ENCODE assay signal across 8 cellular contexts in genomic region chr15:90872481-90873184, GRCh38. TPM values are rescaled to one million over a fixed set of nuclear protein-coding genes. Genes with fewer than 3 reads are reported as not detected.
A peak's percentile ranks its signal among the peaks of the same experiment; 100 is the strongest.
DNase-seq lines count a peak whose midpoint lies in the region; ATAC-seq, FAIRE-seq and TF ChIP-seq lines count a peak whose summit lies in the region.

No MANE protein-coding gene starts in this region.

- no peaks in the 10 kb centered on the region for H3K27me3 Mint-ChIP-seq in naive thymus-derived CD4-positive, alpha-beta T cell

- no peaks in the 10 kb centered on the region for H3K27me3 ChIP-seq in naive thymus-derived CD4-positive, alpha-beta T cell (ENCODE audit: control insufficient read depth in 2 of 2, insufficient read depth in 2 of 2, low read length in 2 of 2)

- DNase-seq in DMS53 (lab: John Stamatoyannopoulos, UW) (peak; percentile 68), HK-2 (ENCODE audit: unreplicated experiment) (peak; percentile 42), erythroblast (lab: John Stamatoyannopoulos, UW) (peak; percentile 64 to 73), urothelium cell line (ENCODE audit: low spot score) (peak; percentile 62)
- DNase-seq in activated CD4-positive, alpha-beta T cell treated with anti-CD3 and anti-CD28 coated beads, Interleukin-2, amount 50 U/mL, for 1 hour = peak; percentile 25
- peak in 1 of 9 donors; percentile 70 for DNase-seq in naive thymus-derived CD4-positive, alpha-beta T cell

- peak overlapping the region; percentile 68 to 93 (median 86) for H3K27ac Mint-ChIP-seq in naive thymus-derived CD4-positive, alpha-beta T cell

- peak; percentile 71 for TF ChIP-seq POLR2A in erythroblast (IDR thresholded peaks at IDR 0.05; ENCODE audit: low read length)

- peaks cover 27% of the 10 kb centered on the region in 2 donors for H3K4me1 ChIP-seq in naive thymus-derived CD4-positive, alpha-beta T cell (ENCODE audit: control insufficient read depth in 2 of 2, insufficient read depth in 2 of 2, low read length in 2 of 2)

- peak overlapping the region; percentile 73 for H3K27ac ChIP-seq in naive thymus-derived CD4-positive, alpha-beta T cell (ENCODE audit: low read depth, low read length)

- no peak for FAIRE-seq in urothelium cell line (lab: Jason Lieb, UNC)

- peak overlapping the region; percentile 76 to 94 (median 85) for H3K4me3 Mint-ChIP-seq in naive thymus-derived CD4-positive, alpha-beta T cell

- intact Hi-C loops in naive thymus-derived CD4-positive, alpha-beta T cell (cut with micrococcal nuclease) = loop anchor here (2.0 to 5.0 kb wide), 3 partner anchors 58 to 225 kb away; partner anchors contain the start of gene BLM (in 1 of the 2)

- no peak for ATAC-seq in naive thymus-derived CD4-positive, alpha-beta T cell
- ATAC-seq in GM19397 (IDR thresholded peaks at IDR 0.05; ENCODE audit: unreplicated experiment) (no peak), GM19324 (IDR thresholded peaks at IDR 0.05; ENCODE audit: low FRiP score, unreplicated experiment) (no peak)

- peaks cover 0 to 21% (median 0%) of the 10 kb centered on the region in 3 experiments for H3K36me3 ChIP-seq in naive thymus-derived CD4-positive, alpha-beta T cell (ENCODE audit: control insufficient read depth in 2 of 3, insufficient read depth in 3 of 3, low read length in 3 of 3)

- CTCF ChIA-PET in naive thymus-derived CD4-positive, alpha-beta T cell (lab: Charles Lee) = no interaction called here

- peaks cover 0 to 59% (median 0%) of the 10 kb centered on the region in 5 donors for H3K36me3 Mint-ChIP-seq in naive thymus-derived CD4-positive, alpha-beta T cell

- H3K4me1 Mint-ChIP-seq in naive thymus-derived CD4-positive, alpha-beta T cell = peaks cover 22 to 74% (median 45%) of the 10 kb centered on the region in 7 donors

- H3K9me3 Mint-ChIP-seq in naive thymus-derived CD4-positive, alpha-beta T cell = no peaks in the 10 kb centered on the region

- POLR2A ChIA-PET in naive thymus-derived CD4-positive, alpha-beta T cell (lab: Charles Lee) = no interaction called here

- H3K9me3 ChIP-seq in naive thymus-derived CD4-positive, alpha-beta T cell (ENCODE audit: control insufficient read depth in 2 of 3, low read length in 3 of 3) = no peaks in the 10 kb centered on the region

- peak overlapping the region; percentile 60 for H3K4me3 ChIP-seq in naive thymus-derived CD4-positive, alpha-beta T cell (ENCODE audit: low read length)

RNA-seq across cellular contexts. Expression of gene FURIN, which starts 4.2 kb away (rescaled TPM):
- 100 to 1,000 TPM in 1 of 5 experiments, 10 to 100 TPM in 4; 31.8 to 516 (median 58.9) TPM for total RNA-seq in naive thymus-derived CD4-positive, alpha-beta T cell
- 1 to 10 TPM; 2.0 to 4.0 TPM for polyA plus RNA-seq in naive thymus-derived CD4-positive, alpha-beta T cell

RNA-seq across cellular contexts. Expression of gene FES, which starts 11.7 kb away (rescaled TPM):
- total RNA-seq in naive thymus-derived CD4-positive, alpha-beta T cell = 10 to 100 TPM in 2 of 5 experiments, 1 to 10 TPM in 3; 2.3 to 78.6 (median 9.1) TPM
- not detected for polyA plus RNA-seq in naive thymus-derived CD4-positive, alpha-beta T cell

RNA-seq across cellular contexts. Expression of gene MAN2A2, which starts 30.5 kb away (rescaled TPM):
- 100 to 1,000 TPM; 117 to 171 (median 149) TPM for total RNA-seq in naive thymus-derived CD4-positive, alpha-beta T cell
- 1 to 10 TPM; 7.1 to 8.4 TPM for polyA plus RNA-seq in naive thymus-derived CD4-positive, alpha-beta T cell

RNA-seq across cellular contexts. Expression of gene HDDC3, which starts 59.7 kb away (rescaled TPM):
- total RNA-seq in naive thymus-derived CD4-positive, alpha-beta T cell = 10 to 100 TPM; 13.3 to 34.2 (median 29.0) TPM
- polyA plus RNA-seq in naive thymus-derived CD4-positive, alpha-beta T cell = 10 to 100 TPM; 48.9 to 50.9 TPM
